In genomic region chr11:68495330-68495729, GRCh38 we compare ENCODE assay signal across 16 cellular contexts.
"Had no signal": no experiment of that assay in that cellular context is flagged by ENCODE, and none has a peak within 500 bp of the region (broad histone marks: within the 10 kb centered on the region; RNA-seq: fewer than 3 reads in every experiment).

No MANE protein-coding gene starts in this region.

- H3K27ac ChIP-seq: foreskin keratinocyte, lower lobe of right lung had no signal

- H3K4me3 Mint-ChIP-seq: activated CD4-positive, alpha-beta memory T cell treated with anti-CD3 and anti-CD28 coated beads for 36 hours; activated CD4-positive, alpha-beta T cell treated with anti-CD3 and anti-CD28 coated beads for 36 hours; brain; mesothelial cell of epicardium; T-helper 2 cell treated with Interferon-gamma antibody and Interleukin-4, amounts not matched to agents 5 μg/mL and 100 μg/mL, for 36 hours had no signal

- H3K36me3 Mint-ChIP-seq: activated CD4-positive, alpha-beta memory T cell treated with anti-CD3 and anti-CD28 coated beads for 36 hours; mesothelial cell of epicardium had no signal

- H3K9me3 ChIP-seq: lower lobe of right lung had no signal

- ATAC-seq: activated CD4-positive, alpha-beta T cell treated with anti-CD3 and anti-CD28 coated beads for 36 hours; foreskin keratinocyte; lower lobe of right lung had no signal

- H3K27me3 ChIP-seq: foreskin keratinocyte had no signal

- H3K4me3 ChIP-seq: lower lobe of right lung had no signal

- H3K9me3 Mint-ChIP-seq: activated CD4-positive, alpha-beta memory T cell treated with anti-CD3 and anti-CD28 coated beads for 36 hours; mesothelial cell of epicardium; T-helper 2 cell treated with Interferon-gamma antibody and Interleukin-4, amounts not matched to agents 5 μg/mL and 100 μg/mL, for 36 hours had no signal

- H3K27me3 Mint-ChIP-seq: activated CD4-positive, alpha-beta memory T cell treated with anti-CD3 and anti-CD28 coated beads for 36 hours; activated CD4-positive, alpha-beta T cell treated with anti-CD3 and anti-CD28 coated beads for 36 hours; brain had no signal

- DNase-seq: activated CD4-positive, alpha-beta memory T cell treated with anti-CD3 and anti-CD28 coated beads for 36 hours; activated CD4-positive, alpha-beta T cell treated with anti-CD3 and anti-CD28 coated beads for 36 hours; activated T-cell treated with anti-CD3 and anti-CD28 coated beads for 4 hours; anterior cingulate cortex; caudate nucleus; foreskin keratinocyte; glutamatergic neuron; hippocampal formation; lower lobe of right lung; stimulated activated CD4-positive, alpha-beta T cell treated with anti-CD3 and anti-CD28 coated beads, Interleukin-12 subunit alpha, Interleukin-12 subunit beta, amount 100 ng/mL, for 4 hours; stimulated activated CD4-positive, alpha-beta T cell treated with anti-CD3 and anti-CD28 coated beads, Interleukin-1b, Interleukin-23, amount 100 ng/mL, for 48 hours; stimulated activated CD8-positive, alpha-beta memory T cell treated with anti-CD3 and anti-CD28 coated beads, Interleukin-4, amount 100 ng/mL, for 48 hours; stimulated activated naive CD4-positive, alpha-beta T cell had no signal

- H3K27ac Mint-ChIP-seq: activated CD4-positive, alpha-beta memory T cell treated with anti-CD3 and anti-CD28 coated beads for 36 hours; activated CD4-positive, alpha-beta T cell treated with anti-CD3 and anti-CD28 coated beads for 36 hours; mesothelial cell of epicardium; T-helper 2 cell treated with Interferon-gamma antibody and Interleukin-4, amounts not matched to agents 5 μg/mL and 100 μg/mL, for 36 hours had no signal
